20 cellular contexts compared by ENCODE assay signal in the genomic region with DNA sequence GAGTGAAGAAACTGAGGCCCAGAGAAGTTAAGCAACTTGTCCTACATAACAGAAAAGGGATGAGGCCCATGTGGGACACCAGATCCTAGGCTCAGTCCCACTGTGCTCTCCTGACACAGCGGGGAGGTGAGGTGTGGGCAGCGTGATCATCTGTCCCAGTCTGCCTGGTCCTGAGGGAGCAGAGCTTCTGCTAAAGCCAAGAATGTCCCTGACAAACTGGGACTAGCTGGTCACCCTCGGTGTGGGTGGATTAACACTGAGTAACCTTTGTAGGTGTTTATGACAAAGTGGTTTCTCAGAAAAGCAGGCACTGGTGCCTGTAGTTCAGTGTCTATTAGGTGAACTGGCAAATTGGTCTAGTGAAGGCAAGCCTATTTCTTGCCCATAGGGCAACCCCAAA.
A peak's percentile ranks its signal among the peaks of the same experiment; 100 is the strongest.
DNase-seq lines count a peak whose midpoint lies in the region; ATAC-seq and TF ChIP-seq lines count a peak whose summit lies in the region.
"Had no signal": no experiment of that assay in that cellular context is flagged by ENCODE, and none has a peak within 500 bp of the region (broad histone marks: within the 10 kb centered on the region; RNA-seq: fewer than 3 reads in every experiment).

No MANE protein-coding gene starts in this region.

- no peaks in the 10 kb centered on the region for H3K36me3 ChIP-seq in left ventricle myocardium inferior
- no peaks in the 10 kb centered on the region for H3K36me3 ChIP-seq in heart left ventricle
- H3K36me3 ChIP-seq in osteoblast (ENCODE audit: insufficient read depth, low read length): no peaks in the 10 kb centered on the region
- H3K36me3 ChIP-seq: Peyer's patch, SJCRH30 had no signal

- no peak overlapping the region for H3K4me3 Mint-ChIP-seq in T-cell
- H3K4me3 Mint-ChIP-seq in activated CD4-positive, alpha-beta T cell treated with anti-CD3 and anti-CD28 coated beads, Interleukin-2, amount 10 ng/mL, durations not matched to agents 7 days and 5 days: no peak overlapping the region
- no peak overlapping the region for H3K4me3 Mint-ChIP-seq in WTC11
- H3K4me3 Mint-ChIP-seq: B cell; CD8-positive, alpha-beta T cell had no signal

- 70 to 81% (median 72%) methylated on average over 3 of the region's 3 CpGs for WGBS in heart left ventricle, 4 donors

- no peak overlapping the region for H3K4me3 ChIP-seq in left ventricle myocardium inferior
- no peak overlapping the region for H3K4me3 ChIP-seq in heart left ventricle
- no peak overlapping the region for H3K4me3 ChIP-seq in osteoblast (ENCODE audit: insufficient read depth, low read length)
- H3K4me3 ChIP-seq: K562, Peyer's patch, SJCRH30 had no signal

- H3K79me2 ChIP-seq in osteoblast (ENCODE audit: insufficient read depth, low read length): no peaks in the 10 kb centered on the region

- H3K27me3 ChIP-seq in left ventricle myocardium inferior (ENCODE audit: low read depth) (peaks cover 27% of the 10 kb centered on the region), heart left ventricle (peaks cover 0 to 6% (median 0%) of the 10 kb centered on the region in 9 donors), osteoblast (ENCODE audit: insufficient read depth, low read length) (peaks cover 10% of the 10 kb centered on the region)
- H3K27me3 ChIP-seq: Peyer's patch, SJCRH30 had no signal

- H3K27ac Mint-ChIP-seq in T-cell: no peak overlapping the region
- H3K27ac Mint-ChIP-seq in activated CD4-positive, alpha-beta T cell treated with anti-CD3 and anti-CD28 coated beads, Interleukin-2, amount 10 ng/mL, durations not matched to agents 7 days and 5 days: no peak overlapping the region
- no peak overlapping the region for H3K27ac Mint-ChIP-seq in WTC11
- H3K27ac Mint-ChIP-seq: B cell; CD8-positive, alpha-beta T cell had no signal

- no peaks in the 10 kb centered on the region for H4K20me1 ChIP-seq in osteoblast (ENCODE audit: insufficient read depth, low read length)

- H3K27ac ChIP-seq in left ventricle myocardium inferior (replicated peaks): peak overlapping the region; percentile 10
- H3K27ac ChIP-seq in heart left ventricle: peak overlapping the region in 2 of 12 donors; percentile 21 to 54
- no peak overlapping the region for H3K27ac ChIP-seq in osteoblast (ENCODE audit: low read depth, low read length)
- H3K27ac ChIP-seq: C4-2B, SJCRH30 had no signal

- no peak overlapping the region for H3K4me2 ChIP-seq in osteoblast (ENCODE audit: insufficient read depth, low read length)

- H3K9me3 ChIP-seq in left ventricle myocardium inferior (replicated peaks) (peaks cover 10% of the 10 kb centered on the region), heart left ventricle (peaks cover 0 to 10% (median 6%) of the 10 kb centered on the region in 12 donors), osteoblast (ENCODE audit: low read depth, low read length) (no peaks in the 10 kb centered on the region)
- H3K9me3 ChIP-seq: Peyer's patch had no signal

- H2AFZ ChIP-seq in osteoblast (ENCODE audit: low read length): no peak overlapping the region

- peaks cover 7 to 9% of the 10 kb centered on the region in 2 donors for H3K27me3 Mint-ChIP-seq in T-cell
- no peaks in the 10 kb centered on the region for H3K27me3 Mint-ChIP-seq in activated CD4-positive, alpha-beta T cell treated with anti-CD3 and anti-CD28 coated beads, Interleukin-2, amount 10 ng/mL, durations not matched to agents 7 days and 5 days
- peaks cover 8% of the 10 kb centered on the region for H3K27me3 Mint-ChIP-seq in WTC11 (ENCODE audit: low read depth)

- POLR2A ChIA-PET in T-cell (lab: Charles Lee) (no interaction called here), WTC11 (lab: Charles Lee) (no interaction called here)
- POLR2A ChIA-PET in activated CD4-positive, alpha-beta T cell treated with anti-CD3 and anti-CD28 coated beads, Interleukin-2, amount 10 ng/mL, durations not matched to agents 7 days and 5 days (lab: Charles Lee): no interaction called here

- ATAC-seq in heart left ventricle (no peak), left ventricle myocardium superior (peak; percentile 12), T-cell (replicated peaks in 1 of 4) (no peak), WTC11 (no peak)
- ATAC-seq: CD8-positive, alpha-beta T cell; K562; SK-N-SH treated with all-trans-retinoic acid at 6 μM for 48 hours had no signal

- DNase-seq in left ventricle myocardium inferior (no peak), heart left ventricle (no peak), left ventricle myocardium superior (no peak), osteoblast (ENCODE audit: insufficient read length, low spot score, missing footprints) (peak; percentile 30), T-cell (no peak), WTC11 (ENCODE audit: low spot score) (no peak)
- no peak for DNase-seq in activated CD4-positive, alpha-beta T cell treated with anti-CD3 and anti-CD28 coated beads, Interleukin-2, amount 10 ng/mL, durations not matched to agents 7 days and 5 days
- DNase-seq: Calu3; CD8-positive, alpha-beta T cell; Kasumi-1; NCI-H1436; NCI-H187; NCI-H2081 treated with DMSO at 0.1 percent for 48 hours; NCI-H2171 treated with DMSO at 0.1 percent for 48 hours; Peyer's patch had no signal

- no peaks in the 10 kb centered on the region for H3K4me1 Mint-ChIP-seq in T-cell
- H3K4me1 Mint-ChIP-seq in activated CD4-positive, alpha-beta T cell treated with anti-CD3 and anti-CD28 coated beads, Interleukin-2, amount 10 ng/mL, durations not matched to agents 7 days and 5 days: no peaks in the 10 kb centered on the region
- no peaks in the 10 kb centered on the region for H3K4me1 Mint-ChIP-seq in WTC11
- H3K4me1 Mint-ChIP-seq: B cell had no signal

- intact Hi-C loops in left ventricle myocardium inferior (cut with micrococcal nuclease) (no loop called here), heart left ventricle (cut with DNase I) (no loop called here), left ventricle myocardium superior (cut with micrococcal nuclease) (no loop called here)

- H3K36me3 Mint-ChIP-seq in T-cell: no peaks in the 10 kb centered on the region
- H3K36me3 Mint-ChIP-seq in activated CD4-positive, alpha-beta T cell treated with anti-CD3 and anti-CD28 coated beads, Interleukin-2, amount 10 ng/mL, durations not matched to agents 7 days and 5 days (ENCODE audit: low read depth): no peaks in the 10 kb centered on the region
- peaks cover 5% of the 10 kb centered on the region for H3K36me3 Mint-ChIP-seq in WTC11
- H3K36me3 Mint-ChIP-seq: CD8-positive, alpha-beta T cell had no signal

- H3K4me1 ChIP-seq in left ventricle myocardium inferior: peaks cover 12% of the 10 kb centered on the region
- H3K4me1 ChIP-seq in heart left ventricle: peaks cover 0 to 14% (median 3%) of the 10 kb centered on the region in 12 donors
- H3K4me1 ChIP-seq in osteoblast (ENCODE audit: insufficient read depth, low read length): no peaks in the 10 kb centered on the region
- H3K4me1 ChIP-seq: SJCRH30 had no signal

- no peak for TF ChIP-seq POLR2A in heart left ventricle (IDR thresholded peaks at IDR 0.05)

- H3K9me3 Mint-ChIP-seq in T-cell: peaks cover 0 to 6% (median 5%) of the 10 kb centered on the region in 3 donors
- peaks cover 3% of the 10 kb centered on the region for H3K9me3 Mint-ChIP-seq in activated CD4-positive, alpha-beta T cell treated with anti-CD3 and anti-CD28 coated beads, Interleukin-2, amount 10 ng/mL, durations not matched to agents 7 days and 5 days
- H3K9me3 Mint-ChIP-seq in WTC11: peaks cover 18% of the 10 kb centered on the region

- CTCF ChIA-PET in T-cell (lab: Charles Lee) (no interaction called here), WTC11 (lab: Charles Lee) (no interaction called here)
- CTCF ChIA-PET in activated CD4-positive, alpha-beta T cell treated with anti-CD3 and anti-CD28 coated beads, Interleukin-2, amount 10 ng/mL, durations not matched to agents 7 days and 5 days (lab: Charles Lee): no interaction called here

- TF ChIP-seq CTCF in left ventricle myocardium inferior (IDR thresholded peaks at IDR 0.05; ENCODE audit: borderline replicate concordance): no peak
- TF ChIP-seq CTCF in heart left ventricle (IDR thresholded peaks at IDR 0.05): no peak
- TF ChIP-seq CTCF in osteoblast (IDR thresholded peaks at IDR 0.05; ENCODE audit: extremely low read depth, low read depth, low read length): no peak
- no peak for TF ChIP-seq CTCF in WTC11 (IDR thresholded peaks at IDR 0.05)

TF ChIP-seq in WTC11, 78 proteins besides CTCF, POLR2A, EP300 and RAD21 (continues in another document):
- TF ChIP-seq ATF1 (CRISPR knock-in tag; IDR thresholded peaks at IDR 0.05): no peak
- TF ChIP-seq NR1H2 (CRISPR knock-in tag; IDR thresholded peaks at IDR 0.05): no peak
- no peak for TF ChIP-seq JUN (CRISPR knock-in tag; IDR thresholded peaks at IDR 0.05)
- TF ChIP-seq, protein P1, sequence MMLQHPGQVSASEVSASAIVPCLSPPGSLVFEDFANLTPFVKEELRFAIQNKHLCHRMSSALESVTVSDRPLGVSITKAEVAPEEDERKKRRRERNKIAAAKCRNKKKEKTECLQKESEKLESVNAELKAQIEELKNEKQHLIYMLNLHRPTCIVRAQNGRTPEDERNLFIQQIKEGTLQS (CRISPR knock-in tag; conservative IDR thresholded peaks at IDR 0.05): no peak
- TF ChIP-seq, protein P2, sequence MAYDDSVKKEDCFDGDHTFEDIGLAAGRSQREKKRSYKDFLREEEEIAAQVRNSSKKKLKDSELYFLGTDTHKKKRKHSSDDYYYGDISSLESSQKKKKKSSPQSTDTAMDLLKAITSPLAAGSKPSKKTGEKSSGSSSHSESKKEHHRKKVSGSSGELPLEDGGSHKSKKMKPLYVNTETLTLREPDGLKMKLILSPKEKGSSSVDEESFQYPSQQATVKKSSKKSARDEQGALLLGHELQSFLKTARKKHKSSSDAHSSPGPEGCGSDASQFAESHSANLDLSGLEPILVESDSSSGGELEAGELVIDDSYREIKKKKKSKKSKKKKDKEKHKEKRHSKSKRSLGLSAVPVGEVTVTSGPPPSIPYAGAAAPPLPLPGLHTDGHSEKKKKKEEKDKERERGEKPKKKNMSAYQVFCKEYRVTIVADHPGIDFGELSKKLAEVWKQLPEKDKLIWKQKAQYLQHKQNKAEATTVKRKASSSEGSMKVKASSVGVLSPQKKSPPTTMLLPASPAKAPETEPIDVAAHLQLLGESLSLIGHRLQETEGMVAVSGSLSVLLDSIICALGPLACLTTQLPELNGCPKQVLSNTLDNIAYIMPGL (CRISPR knock-in tag; IDR thresholded peaks at IDR 0.05): no peak
- TF ChIP-seq, protein P3, sequence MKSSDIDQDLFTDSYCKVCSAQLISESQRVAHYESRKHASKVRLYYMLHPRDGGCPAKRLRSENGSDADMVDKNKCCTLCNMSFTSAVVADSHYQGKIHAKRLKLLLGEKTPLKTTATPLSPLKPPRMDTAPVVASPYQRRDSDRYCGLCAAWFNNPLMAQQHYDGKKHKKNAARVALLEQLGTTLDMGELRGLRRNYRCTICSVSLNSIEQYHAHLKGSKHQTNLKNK (CRISPR knock-in tag; IDR thresholded peaks at IDR 0.05): no peak
- TF ChIP-seq, protein P4, sequence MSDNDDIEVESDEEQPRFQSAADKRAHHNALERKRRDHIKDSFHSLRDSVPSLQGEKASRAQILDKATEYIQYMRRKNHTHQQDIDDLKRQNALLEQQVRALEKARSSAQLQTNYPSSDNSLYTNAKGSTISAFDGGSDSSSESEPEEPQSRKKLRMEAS (CRISPR knock-in tag; IDR thresholded peaks at IDR 0.05): no peak
- no peak for TF ChIP-seq IRF2 (CRISPR knock-in tag; IDR thresholded peaks at IDR 0.05; ENCODE audit: borderline replicate concordance, low read depth)
- no peak for TF ChIP-seq ZNF396 (CRISPR knock-in tag; IDR thresholded peaks at IDR 0.05; ENCODE audit: borderline replicate concordance)
